ENCODE assay signal across 1 cellular context in genomic region chr1:109984190-109984455, GRCh38.
A peak's percentile ranks its signal among the peaks of the same experiment; 100 is the strongest.
TF ChIP-seq lines count a peak whose summit lies in the region.

No MANE protein-coding gene starts in this region.

TF ChIP-seq in K562, 482 proteins besides CTCF, POLR2A, EP300 and RAD21 (continued from another document):
- TF ChIP-seq DEAF1 (CRISPR knock-in tag; IDR thresholded peaks at IDR 0.05) (no peak), MCM7 (IDR thresholded peaks at IDR 0.05) (no peak), ZNF143 (CRISPR knock-in tag; IDR thresholded peaks at IDR 0.05) (peak; percentile 54; the same call in 1 of the 2 replicates), TCF7L2 (IDR thresholded peaks at IDR 0.05; ENCODE audit: low read depth, low read length) (no peak), FOXK2 (conservative IDR thresholded peaks at IDR 0.05 in 1 of 2, IDR thresholded peaks at IDR 0.05 in 1 of 2; ENCODE audit: low read depth in 2 of 2) (peak in 1 of 2 experiments; percentile 36; a peak in 1 of 4 replicates), CTBP1 (IDR thresholded peaks at IDR 0.05; ENCODE audit: borderline replicate concordance) (no peak), ZC3H11A (IDR thresholded peaks at IDR 0.05; ENCODE audit: low read depth, low read length) (no peak)
